ENCODE assay signal across 1 cellular context in the genomic region with DNA sequence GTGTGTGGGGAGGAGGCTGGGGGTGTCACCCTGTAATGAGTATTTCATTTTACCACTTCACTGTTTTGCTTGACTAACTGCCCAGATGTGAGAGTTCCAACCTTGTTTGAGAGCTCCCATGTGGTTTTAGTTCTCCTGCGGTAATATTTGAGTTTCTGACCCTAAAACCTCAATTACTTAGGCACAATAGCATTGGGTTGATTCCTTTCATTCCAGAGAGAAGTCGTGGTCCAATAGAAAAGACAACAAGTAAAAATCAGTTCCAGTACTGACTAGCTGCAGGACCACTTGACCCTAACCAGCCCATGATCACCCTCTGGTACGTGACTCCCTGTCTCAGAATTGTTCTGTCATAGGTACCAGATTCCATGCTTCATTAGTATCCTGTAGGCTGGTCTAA.
TF ChIP-seq lines count a peak whose summit lies in the region.

No MANE protein-coding gene starts in this region.

TF ChIP-seq in WTC11, 78 proteins besides CTCF, POLR2A, EP300 and RAD21 (continued from another document):
- TF ChIP-seq, protein P1, sequence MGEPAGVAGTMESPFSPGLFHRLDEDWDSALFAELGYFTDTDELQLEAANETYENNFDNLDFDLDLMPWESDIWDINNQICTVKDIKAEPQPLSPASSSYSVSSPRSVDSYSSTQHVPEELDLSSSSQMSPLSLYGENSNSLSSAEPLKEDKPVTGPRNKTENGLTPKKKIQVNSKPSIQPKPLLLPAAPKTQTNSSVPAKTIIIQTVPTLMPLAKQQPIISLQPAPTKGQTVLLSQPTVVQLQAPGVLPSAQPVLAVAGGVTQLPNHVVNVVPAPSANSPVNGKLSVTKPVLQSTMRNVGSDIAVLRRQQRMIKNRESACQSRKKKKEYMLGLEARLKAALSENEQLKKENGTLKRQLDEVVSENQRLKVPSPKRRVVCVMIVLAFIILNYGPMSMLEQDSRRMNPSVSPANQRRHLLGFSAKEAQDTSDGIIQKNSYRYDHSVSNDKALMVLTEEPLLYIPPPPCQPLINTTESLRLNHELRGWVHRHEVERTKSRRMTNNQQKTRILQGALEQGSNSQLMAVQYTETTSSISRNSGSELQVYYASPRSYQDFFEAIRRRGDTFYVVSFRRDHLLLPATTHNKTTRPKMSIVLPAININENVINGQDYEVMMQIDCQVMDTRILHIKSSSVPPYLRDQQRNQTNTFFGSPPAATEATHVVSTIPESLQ (CRISPR knock-in tag; IDR thresholded peaks at IDR 0.05) = no peak
- TF ChIP-seq ESRRA (CRISPR knock-in tag; IDR thresholded peaks at IDR 0.05; ENCODE audit: borderline replicate concordance) (no peak), ZNF121 (CRISPR knock-in tag; IDR thresholded peaks at IDR 0.05) (no peak)
